8 cellular contexts compared by ENCODE assay signal in genomic region chr16:67937713-67938112, GRCh38. TPM values are rescaled to one million over a fixed set of nuclear protein-coding genes. Genes with fewer than 3 reads are reported as not detected.
DNase-seq lines count a peak whose midpoint lies in the region; ATAC-seq, FAIRE-seq and TF ChIP-seq lines count a peak whose summit lies in the region.
"Not testable (repeated sequence)": the region's sequence is repeated elsewhere in the genome, so short reads cannot be mapped to it uniquely, and the experiment has no call there.
"Had no signal": no experiment of that assay in that cellular context is flagged by ENCODE, and none has a peak within 500 bp of the region (broad histone marks: within the 10 kb centered on the region; RNA-seq: fewer than 3 reads in every experiment).

No MANE protein-coding gene starts in this region.

- not testable (repeated sequence) for H3K14ac ChIP-seq in H1 (ENCODE audit: insufficient read length)

- H3K79me1 ChIP-seq in H1 (ENCODE audit: low read depth, low read length) = not testable (repeated sequence)

- not testable (repeated sequence) for H3K4ac ChIP-seq in H1 (replicated peaks; ENCODE audit: insufficient read length, low read depth, low read length)

- H3K27ac Mint-ChIP-seq in activated T-helper 2 cell treated with anti-CD3 and anti-CD28 coated beads, Interferon-gamma antibody, Interleukin-2, Interleukin-4, amounts not matched to agents 10 μg/mL and 5 μg/mL and 100 μg/mL, durations not matched to agents 14 hours and 24 hours and 36 hours = peak overlapping the region; percentile 90
- H3K27ac Mint-ChIP-seq in naive thymus-derived CD8-positive, alpha-beta T cell = peak overlapping the region in 7 of 10 donors; percentile 14 to 99 (median 98)

- H3K36me3 ChIP-seq in DOHH2 (ENCODE audit: control insufficient read depth, low read length) = peaks cover 47% of the 10 kb centered on the region
- peaks cover 10 to 11% of the 10 kb centered on the region in 2 experiments for H3K36me3 ChIP-seq in SK-N-SH (replicated peaks in 1 of 2; ENCODE audit: control insufficient read depth in 1 of 2, insufficient read depth in 2 of 2, low read length in 1 of 2)
- H3K36me3 ChIP-seq in H1 (ENCODE audit: control insufficient read depth in 2 of 4, insufficient read depth in 4 of 4, low read length in 3 of 4) = not testable (repeated sequence)
- H3K36me3 ChIP-seq in subcutaneous abdominal adipose tissue (ENCODE audit: control insufficient read depth in 5 of 5, insufficient read depth in 5 of 5, low read length in 5 of 5) = peaks cover 0 to 44% (median 33%) of the 10 kb centered on the region in 5 donors

- H3K79me2 ChIP-seq in DOHH2 (ENCODE audit: control insufficient read depth, low read length) = peaks cover 31% of the 10 kb centered on the region
- peaks cover 28% of the 10 kb centered on the region for H3K79me2 ChIP-seq in SK-N-SH (ENCODE audit: insufficient read depth)
- H3K79me2 ChIP-seq in H1 (ENCODE audit: control insufficient read depth in 1 of 2, insufficient read depth in 2 of 2, low read length in 2 of 2) = not testable (repeated sequence)

- 95% methylated on average over 5 of the region's 5 CpGs for WGBS in SK-N-SH (ENCODE audit: low lambda C conversion rate)
- 98% methylated on average over 4 of the region's 5 CpGs; no CpG with 5 or more reads in 1 of the 2 experiments for WGBS in H1 (ENCODE audit: extremely low coverage in 1 of 2, insufficient coverage in 1 of 2, insufficient read length in 1 of 2, insufficient replicate concordance in 2 of 2, low coverage in 1 of 2, low lambda C conversion rate in 2 of 2, missing lambda C conversion rate in 1 of 2), 2 experiments

- H3K4me2 ChIP-seq in DOHH2 (ENCODE audit: low read length) = peak overlapping the region; percentile 98
- peak overlapping the region; percentile 99 for H3K4me2 ChIP-seq in SK-N-SH
- peak overlapping the region in 1 of 2 experiments; percentile 96; a peak in 1 of 4 replicates for H3K4me2 ChIP-seq in H1 (ENCODE audit: insufficient read depth in 1 of 2, low read depth in 2 of 2, low read length in 2 of 2)

- not testable (repeated sequence) for H2AFZ ChIP-seq in SK-N-SH (ENCODE audit: low read depth); H1 (ENCODE audit: low read length)

- H3K4me1 ChIP-seq in DOHH2 (ENCODE audit: control insufficient read depth, low read length) = peaks cover 23% of the 10 kb centered on the region
- peaks cover 11 to 38% of the 10 kb centered on the region in 2 experiments; a peak in 2 of 4 replicates for H3K4me1 ChIP-seq in SK-N-SH (ENCODE audit: control insufficient read depth in 1 of 2, insufficient read depth in 2 of 2, low read depth in 1 of 2, low read length in 1 of 2)
- H3K4me1 ChIP-seq in H1 (replicated peaks in 1 of 4; ENCODE audit: control insufficient read depth in 3 of 4, insufficient read depth in 4 of 4, low read length in 3 of 4) = peaks cover 0 to 15% (median 8%) of the 10 kb centered on the region in 4 experiments; a peak in 5 of 7 replicates
- H3K4me1 ChIP-seq in subcutaneous abdominal adipose tissue (ENCODE audit: control insufficient read depth in 5 of 5, insufficient read depth in 5 of 5, low read length in 5 of 5) = peaks cover 5 to 39% (median 30%) of the 10 kb centered on the region in 5 donors

- CTCF ChIA-PET in SK-N-SH (lab: Yijun Ruan, JAX) (interaction anchor here (1.1 to 28.1 kb wide), 3 partner anchors 54 to 417 kb away, joined by 4 to 564 read pairs (median 5); partner anchors contain the start of genes EDC4, NRN1L and PSKH1), H1 (lab: Charles Lee; ENCODE audit: partially characterized antibody) (interaction anchor here (0.7 to 27.1 kb wide), 3 partner anchors 9 to 404 kb away, joined by 5 to 623 read pairs (median 5); partner anchors contain the start of genes EDC4, NRN1L and PSKH1)

- H3K9me3 Mint-ChIP-seq in activated T-helper 2 cell treated with anti-CD3 and anti-CD28 coated beads, Interferon-gamma antibody, Interleukin-2, Interleukin-4, amounts not matched to agents 10 μg/mL and 5 μg/mL and 100 μg/mL, durations not matched to agents 14 hours and 24 hours and 36 hours; naive thymus-derived CD8-positive, alpha-beta T cell: not testable (repeated sequence)

- not testable (repeated sequence) for ATAC-seq in naive thymus-derived CD8-positive, alpha-beta T cell

- not testable (repeated sequence) for TF ChIP-seq RAD21 in SK-N-SH (IDR thresholded peaks at IDR 0.05; ENCODE audit: low read length); H1 (IDR thresholded peaks at IDR 0.05 in 1 of 2, conservative IDR thresholded peaks at IDR 0.05 in 1 of 2; ENCODE audit: low read depth in 2 of 2, low read length in 2 of 2)

- H3K27ac ChIP-seq in DOHH2 (ENCODE audit: low read depth, low read length); SK-N-SH (ENCODE audit: low read depth in 2 of 2, low read length in 1 of 2); H1 (ENCODE audit: low read depth, low read length): not testable (repeated sequence)
- peak overlapping the region; percentile 89 for H3K27ac ChIP-seq in subcutaneous abdominal adipose tissue (ENCODE audit: low read depth, low read length)

- H3K23me2 ChIP-seq in H1 (ENCODE audit: low read depth, low read length) = peaks cover 18% of the 10 kb centered on the region

- not testable (repeated sequence) for H2BK20ac ChIP-seq in H1 (ENCODE audit: low read length)

- H4K8ac ChIP-seq in H1 (ENCODE audit: extremely low read depth, insufficient read depth, low read length) = not testable (repeated sequence)

- not testable (repeated sequence) for H2BK120ac ChIP-seq in H1 (replicated peaks; ENCODE audit: low read depth, low read length)

- not testable (repeated sequence) for H3K9ac ChIP-seq in SK-N-SH; H1 (replicated peaks in 1 of 4; ENCODE audit: extremely low read depth in 1 of 4, low read depth in 3 of 4, low read length in 3 of 4); subcutaneous abdominal adipose tissue (ENCODE audit: low read length in 5 of 5)

- H4K91ac ChIP-seq in H1 (replicated peaks; ENCODE audit: insufficient read length, low read length) = not testable (repeated sequence)

- peaks cover 53% of the 10 kb centered on the region for H3K36me3 Mint-ChIP-seq in activated T-helper 2 cell treated with anti-CD3 and anti-CD28 coated beads, Interferon-gamma antibody, Interleukin-2, Interleukin-4, amounts not matched to agents 10 μg/mL and 5 μg/mL and 100 μg/mL, durations not matched to agents 14 hours and 24 hours and 36 hours (ENCODE audit: low read depth)
- H3K36me3 Mint-ChIP-seq in naive thymus-derived CD8-positive, alpha-beta T cell = peaks cover 4 to 32% (median 6%) of the 10 kb centered on the region in 3 donors

- not testable (repeated sequence) for DNase-seq in SK-N-SH; activated T-helper 2 cell treated with anti-CD3 and anti-CD28 coated beads, Interferon-gamma antibody, Interleukin-2, Interleukin-4, amounts not matched to agents 10 μg/mL and 5 μg/mL and 100 μg/mL, durations not matched to agents 14 hours and 24 hours and 36 hours (ENCODE audit: low spot score); H1 (ENCODE audit: low read depth in 1 of 2, low spot score in 2 of 2); naive thymus-derived CD8-positive, alpha-beta T cell

- H3F3A ChIP-seq in DOHH2 (ENCODE audit: control insufficient read depth, insufficient read depth) = not testable (repeated sequence)
- peaks cover 27% of the 10 kb centered on the region for H3F3A ChIP-seq in SK-N-SH (replicated peaks; ENCODE audit: insufficient read depth)

- H3K4me1 Mint-ChIP-seq in activated T-helper 2 cell treated with anti-CD3 and anti-CD28 coated beads, Interferon-gamma antibody, Interleukin-2, Interleukin-4, amounts not matched to agents 10 μg/mL and 5 μg/mL and 100 μg/mL, durations not matched to agents 14 hours and 24 hours and 36 hours (ENCODE audit: low read depth) = peaks cover 33% of the 10 kb centered on the region
- peaks cover 34 to 61% (median 55%) of the 10 kb centered on the region in 4 donors for H3K4me1 Mint-ChIP-seq in naive thymus-derived CD8-positive, alpha-beta T cell

- H3K23ac ChIP-seq in H1 (ENCODE audit: insufficient read length) = not testable (repeated sequence)

- TF ChIP-seq POLR2A in H1 (IDR thresholded peaks at IDR 0.05; ENCODE audit: control extremely low read depth in 1 of 2, low read depth in 2 of 2, low read length in 2 of 2) = not testable (repeated sequence)

- POLR2A ChIA-PET in SK-N-SH (lab: Yijun Ruan, JAX); H1 (lab: Charles Lee; ENCODE audit: partially characterized antibody): not testable (repeated sequence)
- POLR2A ChIA-PET in naive thymus-derived CD8-positive, alpha-beta T cell (lab: Charles Lee) = interaction anchor here (0.6 to 3.0 kb wide), 7 partner anchors 9 to 152 kb away, joined by 3 to 34 read pairs (median 4); partner anchors contain the start of gene NFATC3

- H3K9me3 ChIP-seq in DOHH2 (ENCODE audit: control insufficient read depth, insufficient read depth, low read length); SK-N-SH; H1 (ENCODE audit: insufficient read depth in 2 of 2, low read depth in 1 of 2, low read length in 1 of 2); subcutaneous abdominal adipose tissue (ENCODE audit: control insufficient read depth in 5 of 5, low read length in 5 of 5): not testable (repeated sequence)

- not testable (repeated sequence) for H3K9me2 ChIP-seq in DOHH2 (replicated peaks; ENCODE audit: control insufficient read depth, low read length); SK-N-SH

- FAIRE-seq in H1 (lab: Jason Lieb, UNC) = not testable (repeated sequence)

- H3K4me3 Mint-ChIP-seq in activated T-helper 2 cell treated with anti-CD3 and anti-CD28 coated beads, Interferon-gamma antibody, Interleukin-2, Interleukin-4, amounts not matched to agents 10 μg/mL and 5 μg/mL and 100 μg/mL, durations not matched to agents 14 hours and 24 hours and 36 hours (ENCODE audit: low read depth) = peak overlapping the region; percentile 100
- peak overlapping the region in 5 of 10 donors; percentile 99 to 100 (median 99) for H3K4me3 Mint-ChIP-seq in naive thymus-derived CD8-positive, alpha-beta T cell

- not testable (repeated sequence) for H3K18ac ChIP-seq in H1 (ENCODE audit: extremely low read depth, low read length)

- not testable (repeated sequence) for H4K5ac ChIP-seq in H1 (ENCODE audit: insufficient read length, low read depth, low read length)

- H2BK15ac ChIP-seq in H1 (ENCODE audit: low read length) = not testable (repeated sequence)

- peak overlapping the region; percentile 98; the same call in 1 of the 2 replicates for H3K4me3 ChIP-seq in DOHH2 (ENCODE audit: low read length)
- H3K4me3 ChIP-seq in SK-N-SH (ENCODE audit: low read depth in 2 of 2, low read length in 1 of 2); H1 (ENCODE audit: extremely low read depth in 1 of 4, insufficient read depth in 2 of 4, low read depth in 3 of 4, low read length in 4 of 4); subcutaneous abdominal adipose tissue (ENCODE audit: low read depth in 1 of 5, low read length in 5 of 5): not testable (repeated sequence)

- H2BK5ac ChIP-seq in H1 (ENCODE audit: low read depth, low read length) = not testable (repeated sequence)

- H3K56ac ChIP-seq in H1 (replicated peaks; ENCODE audit: insufficient read length, low read depth, low read length) = not testable (repeated sequence)

- TF ChIP-seq EP300 in SK-N-SH (IDR thresholded peaks at IDR 0.05; ENCODE audit: borderline replicate concordance in 1 of 2, low read depth in 1 of 2, low read length in 1 of 2); H1 (IDR thresholded peaks at IDR 0.05; ENCODE audit: borderline replicate concordance in 1 of 2, low read depth in 2 of 2, low read length in 2 of 2): not testable (repeated sequence)

- H2AK5ac ChIP-seq in H1 (ENCODE audit: low read depth, low read length) = 0 out of 2 replicates have a peak overlapping the region, but pooled peaks have one; percentile 2

- not testable (repeated sequence) for TF ChIP-seq CTCF in DOHH2 (IDR thresholded peaks at IDR 0.05; ENCODE audit: low read depth, low read length, poor library complexity, severe bottlenecking); SK-N-SH (IDR thresholded peaks at IDR 0.05); H1 (IDR thresholded peaks at IDR 0.05; ENCODE audit: control extremely low read depth in 1 of 3, insufficient read depth in 1 of 3, low read depth in 1 of 3, low read length in 3 of 3)

- intact Hi-C loops in activated T-helper 2 cell treated with anti-CD3 and anti-CD28 coated beads, Interferon-gamma antibody, Interleukin-2, Interleukin-4, amounts not matched to agents 10 μg/mL and 5 μg/mL and 100 μg/mL, durations not matched to agents 14 hours and 24 hours and 36 hours (cut with micrococcal nuclease) = loop anchor here (5.0 to 10.0 kb wide), 4 partner anchors 45 to 413 kb away; partner anchors contain the start of genes DDX28, DPEP3, DUS2 and RIPOR1

- H3K27me3 Mint-ChIP-seq in activated T-helper 2 cell treated with anti-CD3 and anti-CD28 coated beads, Interferon-gamma antibody, Interleukin-2, Interleukin-4, amounts not matched to agents 10 μg/mL and 5 μg/mL and 100 μg/mL, durations not matched to agents 14 hours and 24 hours and 36 hours (ENCODE audit: low read depth); naive thymus-derived CD8-positive, alpha-beta T cell: not testable (repeated sequence)

- H2BK12ac ChIP-seq in H1 (ENCODE audit: low read depth, low read length) = not testable (repeated sequence)

- H3K27me3 ChIP-seq in DOHH2 (ENCODE audit: control insufficient read depth, low read length); SK-N-SH (ENCODE audit: insufficient read depth); H1 (replicated peaks in 1 of 4; ENCODE audit: control insufficient read depth in 3 of 4, extremely low read depth in 1 of 4, insufficient read depth in 3 of 4, low read length in 3 of 4); subcutaneous abdominal adipose tissue (ENCODE audit: control insufficient read depth in 5 of 5, insufficient read depth in 4 of 5, low read length in 5 of 5): not testable (repeated sequence)

- not testable (repeated sequence) for H4K20me1 ChIP-seq in DOHH2 (ENCODE audit: control insufficient read depth, insufficient read depth, low read depth, low read length)
- H4K20me1 ChIP-seq in SK-N-SH (ENCODE audit: insufficient read depth) (peaks cover 11% of the 10 kb centered on the region; the same call in 1 of the 2 replicates), H1 (replicated peaks in 1 of 2; ENCODE audit: control insufficient read depth in 1 of 2, insufficient read depth in 2 of 2, low read length in 2 of 2) (peaks cover 6 to 18% of the 10 kb centered on the region in 2 experiments)

RNA-seq across cellular contexts. Expression of gene PSMB10, which starts 1.1 kb away (rescaled TPM):
- 52.7 and 57.8 TPM in 2 replicates for polyA plus RNA-seq in SK-N-SH (2012; rRNA removed)
- 28.1 and 38.0 TPM in 2 replicates for polyA plus RNA-seq in SK-N-SH (2012; cell fraction: cytosol; rRNA removed)
- polyA plus RNA-seq in SK-N-SH (2012; cell fraction: nucleus; rRNA removed) = 24.1 and 38.0 TPM in 2 replicates
- 238 and 243 TPM in 2 replicates for total RNA-seq in activated T-helper 2 cell treated with anti-CD3 and anti-CD28 coated beads, Interferon-gamma antibody, Interleukin-2, Interleukin-4, amounts not matched to agents 10 μg/mL and 5 μg/mL and 100 μg/mL, durations not matched to agents 14 hours and 24 hours and 36 hours
- 32.1 and 38.8 TPM in 2 replicates for total RNA-seq in H1 (2021; fragmentation: NEBNext Ultra II Directional; extraction: Animal tissue kit (Norgen Biotek cat#: 25700))
- 61.9 and 81.7 TPM in 2 replicates for polyA plus RNA-seq in H1 (2011; rRNA removed)
- polyA plus RNA-seq in H1 (2011; cell fraction: cytosol; rRNA removed) = 47.2 TPM
- 36.5 TPM for polyA plus RNA-seq in H1 (2011; cell fraction: nucleus; rRNA removed)
- 29.7 to 57.9 TPM (median 50.6 TPM) in 4 replicates for polyA plus RNA-seq in H1 (2012, experiment 1 of 2)
- 57.3 TPM for polyA plus RNA-seq in H1 (2012, experiment 2 of 2)
- polyA plus RNA-seq in H1 (2013, experiment 1 of 2) = 64.3 TPM
- 57.8 TPM for polyA plus RNA-seq in H1 (2013, experiment 2 of 2)
- 4.0 and 6.0 TPM in 2 replicates for polyA minus RNA-seq in H1 (2011; rRNA and poly(A)+ RNA removed)
- polyA minus RNA-seq in H1 (2011; cell fraction: cytosol; rRNA and poly(A)+ RNA removed) = 15.5 TPM
- polyA minus RNA-seq in H1 (2011; cell fraction: nucleus; rRNA and poly(A)+ RNA removed) = 14.2 TPM
- total RNA-seq in naive thymus-derived CD8-positive, alpha-beta T cell = 100 to 1,000 TPM; 127 to 138 TPM
- polyA plus RNA-seq in naive thymus-derived CD8-positive, alpha-beta T cell = 100 to 1,000 TPM; 450 to 514 (median 493) TPM

RNA-seq across cellular contexts. Expression of gene CTRL, which starts 6.1 kb away (rescaled TPM):
- polyA plus RNA-seq in SK-N-SH (2012; rRNA removed) = 1.3 and 1.9 TPM in 2 replicates
- polyA plus RNA-seq in SK-N-SH (2012; cell fraction: cytosol; rRNA removed) = 0.40 and 0.64 TPM in 2 replicates
- 7.1 and 10.0 TPM in 2 replicates for polyA plus RNA-seq in SK-N-SH (2012; cell fraction: nucleus; rRNA removed)
- total RNA-seq in activated T-helper 2 cell treated with anti-CD3 and anti-CD28 coated beads, Interferon-gamma antibody, Interleukin-2, Interleukin-4, amounts not matched to agents 10 μg/mL and 5 μg/mL and 100 μg/mL, durations not matched to agents 14 hours and 24 hours and 36 hours = 5.6 and 6.0 TPM in 2 replicates
- 1.7 and 5.0 TPM in 2 replicates for total RNA-seq in H1 (2021; fragmentation: NEBNext Ultra II Directional; extraction: Animal tissue kit (Norgen Biotek cat#: 25700))
- polyA plus RNA-seq in H1 (2011; rRNA removed) = 4.0 and 4.2 TPM in 2 replicates
- 2.6 TPM for polyA plus RNA-seq in H1 (2011; cell fraction: cytosol; rRNA removed)
- 5.7 TPM for polyA plus RNA-seq in H1 (2011; cell fraction: nucleus; rRNA removed)
- polyA plus RNA-seq in H1 (2012, experiment 1 of 2) = 3.4 to 4.9 TPM (median 3.9 TPM) in 4 replicates
- 5.9 TPM for polyA plus RNA-seq in H1 (2012, experiment 2 of 2)
- polyA plus RNA-seq in H1 (2013, experiment 1 of 2) = 1.9 TPM
- 1.7 TPM for polyA plus RNA-seq in H1 (2013, experiment 2 of 2)
- polyA minus RNA-seq in H1 (2011; rRNA and poly(A)+ RNA removed) = 1.3 and 1.5 TPM in 2 replicates
- polyA minus RNA-seq in H1 (2011; cell fraction: cytosol; rRNA and poly(A)+ RNA removed) = 1.0 TPM
- 0.90 TPM for polyA minus RNA-seq in H1 (2011; cell fraction: nucleus; rRNA and poly(A)+ RNA removed)
- total RNA-seq in naive thymus-derived CD8-positive, alpha-beta T cell = 10 to 100 TPM; 10.5 to 12.6 TPM
- polyA plus RNA-seq in naive thymus-derived CD8-positive, alpha-beta T cell = 1 to 10 TPM; 2.2 to 2.8 (median 2.8) TPM

RNA-seq across cellular contexts. Expression of gene LCAT, which starts 6.2 kb away (rescaled TPM):
- polyA plus RNA-seq in SK-N-SH (2012; rRNA removed) = 11.1 and 14.4 TPM in 2 replicates
- polyA plus RNA-seq in SK-N-SH (2012; cell fraction: cytosol; rRNA removed) = 1.7 and 3.1 TPM in 2 replicates
- 94.0 and 97.7 TPM in 2 replicates for polyA plus RNA-seq in SK-N-SH (2012; cell fraction: nucleus; rRNA removed)
- total RNA-seq in activated T-helper 2 cell treated with anti-CD3 and anti-CD28 coated beads, Interferon-gamma antibody, Interleukin-2, Interleukin-4, amounts not matched to agents 10 μg/mL and 5 μg/mL and 100 μg/mL, durations not matched to agents 14 hours and 24 hours and 36 hours = 20.0 and 22.0 TPM in 2 replicates
- total RNA-seq in H1 (2021; fragmentation: NEBNext Ultra II Directional; extraction: Animal tissue kit (Norgen Biotek cat#: 25700)) = 14.9 and 19.6 TPM in 2 replicates
- 9.4 and 11.6 TPM in 2 replicates for polyA plus RNA-seq in H1 (2011; rRNA removed)
- 9.3 TPM for polyA plus RNA-seq in H1 (2011; cell fraction: cytosol; rRNA removed)
- polyA plus RNA-seq in H1 (2011; cell fraction: nucleus; rRNA removed) = 62.0 TPM
- 19.5 to 25.9 TPM (median 21.2 TPM) in 4 replicates for polyA plus RNA-seq in H1 (2012, experiment 1 of 2)
- polyA plus RNA-seq in H1 (2012, experiment 2 of 2) = 22.3 TPM
- polyA plus RNA-seq in H1 (2013, experiment 1 of 2) = 15.8 TPM
- 13.4 TPM for polyA plus RNA-seq in H1 (2013, experiment 2 of 2)
- polyA minus RNA-seq in H1 (2011; rRNA and poly(A)+ RNA removed) = 1.4 and 2.8 TPM in 2 replicates
- 7.0 TPM for polyA minus RNA-seq in H1 (2011; cell fraction: cytosol; rRNA and poly(A)+ RNA removed)
- 8.9 TPM for polyA minus RNA-seq in H1 (2011; cell fraction: nucleus; rRNA and poly(A)+ RNA removed)
- total RNA-seq in naive thymus-derived CD8-positive, alpha-beta T cell = 10 to 100 TPM; 14.1 to 14.7 TPM
- polyA plus RNA-seq in naive thymus-derived CD8-positive, alpha-beta T cell = under 1 TPM; 0.52 to 0.84 (median 0.80) TPM

RNA-seq across cellular contexts. Expression of gene SLC12A4, which starts 30.7 kb away (rescaled TPM):
- 54.3 and 75.8 TPM in 2 replicates for polyA plus RNA-seq in SK-N-SH (2012; rRNA removed)
- 15.0 and 24.0 TPM in 2 replicates for polyA plus RNA-seq in SK-N-SH (2012; cell fraction: cytosol; rRNA removed)
- 234 and 253 TPM in 2 replicates for polyA plus RNA-seq in SK-N-SH (2012; cell fraction: nucleus; rRNA removed)
- 46.2 and 47.1 TPM in 2 replicates for total RNA-seq in activated T-helper 2 cell treated with anti-CD3 and anti-CD28 coated beads, Interferon-gamma antibody, Interleukin-2, Interleukin-4, amounts not matched to agents 10 μg/mL and 5 μg/mL and 100 μg/mL, durations not matched to agents 14 hours and 24 hours and 36 hours
- total RNA-seq in H1 (2021; fragmentation: NEBNext Ultra II Directional; extraction: Animal tissue kit (Norgen Biotek cat#: 25700)) = 41.3 and 46.6 TPM in 2 replicates
- 49.3 and 66.6 TPM in 2 replicates for polyA plus RNA-seq in H1 (2011; rRNA removed)
- polyA plus RNA-seq in H1 (2011; cell fraction: cytosol; rRNA removed) = 35.5 TPM
- 195 TPM for polyA plus RNA-seq in H1 (2011; cell fraction: nucleus; rRNA removed)
- polyA plus RNA-seq in H1 (2012, experiment 1 of 2) = 34.9 to 45.5 TPM (median 42.8 TPM) in 4 replicates
- 26.8 TPM for polyA plus RNA-seq in H1 (2012, experiment 2 of 2)
- polyA plus RNA-seq in H1 (2013, experiment 1 of 2) = 32.1 TPM
- 31.3 TPM for polyA plus RNA-seq in H1 (2013, experiment 2 of 2)
- 65.4 and 66.1 TPM in 2 replicates for polyA minus RNA-seq in H1 (2011; rRNA and poly(A)+ RNA removed)
- 40.2 TPM for polyA minus RNA-seq in H1 (2011; cell fraction: cytosol; rRNA and poly(A)+ RNA removed)
- 80.2 TPM for polyA minus RNA-seq in H1 (2011; cell fraction: nucleus; rRNA and poly(A)+ RNA removed)
- 10 to 100 TPM; 35.8 to 36.4 TPM for total RNA-seq in naive thymus-derived CD8-positive, alpha-beta T cell
- 1 to 10 TPM; 3.0 to 5.6 (median 5.2) TPM for polyA plus RNA-seq in naive thymus-derived CD8-positive, alpha-beta T cell

RNA-seq across cellular contexts. Expression of gene DPEP3, which starts 42.6 kb away (rescaled TPM):
- not detected in 2 replicates for polyA plus RNA-seq in SK-N-SH (2012; rRNA removed)
- not detected in 2 replicates for polyA plus RNA-seq in SK-N-SH (2012; cell fraction: cytosol; rRNA removed)
- polyA plus RNA-seq in SK-N-SH (2012; cell fraction: nucleus; rRNA removed) = not detected in 2 replicates
- total RNA-seq in activated T-helper 2 cell treated with anti-CD3 and anti-CD28 coated beads, Interferon-gamma antibody, Interleukin-2, Interleukin-4, amounts not matched to agents 10 μg/mL and 5 μg/mL and 100 μg/mL, durations not matched to agents 14 hours and 24 hours and 36 hours = not detected in 2 replicates
- 9.9 and 10.6 TPM in 2 replicates for total RNA-seq in H1 (2021; fragmentation: NEBNext Ultra II Directional; extraction: Animal tissue kit (Norgen Biotek cat#: 25700))
- polyA plus RNA-seq in H1 (2011; rRNA removed) = 6.5 and 12.7 TPM in 2 replicates
- polyA plus RNA-seq in H1 (2011; cell fraction: cytosol; rRNA removed) = 5.6 TPM
- polyA plus RNA-seq in H1 (2011; cell fraction: nucleus; rRNA removed) = 14.0 TPM
- polyA plus RNA-seq in H1 (2012, experiment 1 of 2) = 5.9 to 9.4 TPM (median 8.9 TPM) in 4 replicates
- 11.5 TPM for polyA plus RNA-seq in H1 (2012, experiment 2 of 2)
- 12.1 TPM for polyA plus RNA-seq in H1 (2013, experiment 1 of 2)
- polyA plus RNA-seq in H1 (2013, experiment 2 of 2) = 10.7 TPM
- 2.9 and 5.2 TPM in 2 replicates for polyA minus RNA-seq in H1 (2011; rRNA and poly(A)+ RNA removed)
- polyA minus RNA-seq in H1 (2011; cell fraction: cytosol; rRNA and poly(A)+ RNA removed) = 3.7 TPM
- polyA minus RNA-seq in H1 (2011; cell fraction: nucleus; rRNA and poly(A)+ RNA removed) = 3.0 TPM
- total RNA-seq in naive thymus-derived CD8-positive, alpha-beta T cell = 1 to 10 TPM; 2.9 to 3.1 TPM
- 1 to 10 TPM in 2 of 3 donors, under 1 TPM in 1; 0.50 to 1.5 (median 1.1) TPM for polyA plus RNA-seq in naive thymus-derived CD8-positive, alpha-beta T cell
- total RNA-seq: endothelial cell of umbilical vein, right cardiac atrium had no signal
- polyA plus RNA-seq: right cardiac atrium had no signal
